ENCODE assay signal across 1 cellular context in the genomic region with DNA sequence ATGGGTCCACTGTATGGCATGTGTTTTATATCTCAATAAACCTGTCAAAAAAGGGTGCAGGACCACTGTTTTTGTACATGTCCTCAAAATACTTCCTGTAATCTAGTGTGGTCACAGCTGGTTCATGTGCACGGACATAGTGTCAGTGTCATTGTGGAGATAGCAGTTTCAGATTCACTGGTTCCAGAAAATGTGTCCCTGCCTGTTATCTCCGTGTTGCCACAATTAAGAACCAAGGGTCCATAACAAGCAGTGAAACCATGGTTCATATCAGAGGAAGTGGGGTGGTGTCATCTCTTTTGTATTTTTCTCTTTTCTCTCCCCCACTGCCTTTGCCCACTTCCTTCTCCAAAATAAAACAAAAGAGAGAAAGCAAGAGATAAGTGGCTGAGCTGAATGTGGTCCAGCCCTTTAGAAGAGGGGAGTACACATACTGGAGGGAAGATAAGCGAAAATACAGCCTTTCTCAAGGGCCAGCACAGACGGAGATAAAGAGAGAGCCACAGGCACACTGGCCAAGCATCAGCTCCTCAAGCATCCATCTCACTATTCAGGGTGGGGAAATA.
A peak's percentile ranks its signal among the peaks of the same experiment; 100 is the strongest.
TF ChIP-seq lines count a peak whose summit lies in the region.

No MANE protein-coding gene starts in this region.

TF ChIP-seq in K562, 482 proteins besides CTCF, POLR2A, EP300 and RAD21 (continued from another document and continues in another):
- TF ChIP-seq, protein P1, sequence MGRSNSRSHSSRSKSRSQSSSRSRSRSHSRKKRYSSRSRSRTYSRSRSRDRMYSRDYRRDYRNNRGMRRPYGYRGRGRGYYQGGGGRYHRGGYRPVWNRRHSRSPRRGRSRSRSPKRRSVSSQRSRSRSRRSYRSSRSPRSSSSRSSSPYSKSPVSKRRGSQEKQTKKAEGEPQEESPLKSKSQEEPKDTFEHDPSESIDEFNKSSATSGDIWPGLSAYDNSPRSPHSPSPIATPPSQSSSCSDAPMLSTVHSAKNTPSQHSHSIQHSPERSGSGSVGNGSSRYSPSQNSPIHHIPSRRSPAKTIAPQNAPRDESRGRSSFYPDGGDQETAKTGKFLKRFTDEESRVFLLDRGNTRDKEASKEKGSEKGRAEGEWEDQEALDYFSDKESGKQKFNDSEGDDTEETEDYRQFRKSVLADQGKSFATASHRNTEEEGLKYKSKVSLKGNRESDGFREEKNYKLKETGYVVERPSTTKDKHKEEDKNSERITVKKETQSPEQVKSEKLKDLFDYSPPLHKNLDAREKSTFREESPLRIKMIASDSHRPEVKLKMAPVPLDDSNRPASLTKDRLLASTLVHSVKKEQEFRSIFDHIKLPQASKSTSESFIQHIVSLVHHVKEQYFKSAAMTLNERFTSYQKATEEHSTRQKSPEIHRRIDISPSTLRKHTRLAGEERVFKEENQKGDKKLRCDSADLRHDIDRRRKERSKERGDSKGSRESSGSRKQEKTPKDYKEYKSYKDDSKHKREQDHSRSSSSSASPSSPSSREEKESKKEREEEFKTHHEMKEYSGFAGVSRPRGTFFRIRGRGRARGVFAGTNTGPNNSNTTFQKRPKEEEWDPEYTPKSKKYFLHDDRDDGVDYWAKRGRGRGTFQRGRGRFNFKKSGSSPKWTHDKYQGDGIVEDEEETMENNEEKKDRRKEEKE (IDR thresholded peaks at IDR 0.05; ENCODE audit: borderline replicate concordance in 1 of 2, control insufficient read depth in 1 of 2, low read depth in 2 of 2, low read length in 1 of 2), result no peak
- TF ChIP-seq GABPB2 (CRISPR knock-in tag; conservative IDR thresholded peaks at IDR 0.05) (no peak), ERF (CRISPR knock-in tag; IDR thresholded peaks at IDR 0.05) (no peak), HNRNPL (IDR thresholded peaks at IDR 0.05; ENCODE audit: low read depth, low read length) (no peak), ZNF23 (CRISPR knock-in tag; IDR thresholded peaks at IDR 0.05) (no peak), CBX3 (IDR thresholded peaks at IDR 0.05; ENCODE audit: borderline replicate concordance in 1 of 2, low read length in 2 of 2) (peak in 1 of 2 experiments; percentile 31; a peak in 1 of 3 replicates), ZC3H11A (IDR thresholded peaks at IDR 0.05; ENCODE audit: low read depth, low read length) (no peak), ZFPM2 (CRISPR knock-in tag; IDR thresholded peaks at IDR 0.05) (no peak), FOXP1 (CRISPR knock-in tag; IDR thresholded peaks at IDR 0.05) (no peak), ZNF717 (CRISPR knock-in tag; IDR thresholded peaks at IDR 0.05) (no peak), EWSR1 (IDR thresholded peaks at IDR 0.05; ENCODE audit: borderline replicate concordance, low read depth, partially characterized antibody) (no peak), ZNF253 (CRISPR knock-in tag; conservative IDR thresholded peaks at IDR 0.05) (no peak), FOXK1 (CRISPR knock-in tag; IDR thresholded peaks at IDR 0.05; ENCODE audit: borderline replicate concordance) (no peak), SUPT5H (IDR thresholded peaks at IDR 0.05) (no peak), NFATC3 (IDR thresholded peaks at IDR 0.05) (no peak), DMBX1 (CRISPR knock-in tag; IDR thresholded peaks at IDR 0.05; ENCODE audit: borderline replicate concordance) (0 out of 2 replicates have a peak, but pooled peaks have one; percentile 31), ZNF197 (CRISPR knock-in tag; IDR thresholded peaks at IDR 0.05; ENCODE audit: low read depth) (peak; percentile 73; the same call in 1 of the 2 replicates), ZNF644 (tag; IDR thresholded peaks at IDR 0.05; ENCODE audit: low read depth) (peak; percentile 67; the same call in 1 of the 2 replicates), THRAP3 (IDR thresholded peaks at IDR 0.05; ENCODE audit: borderline replicate concordance) (no peak), JUND (IDR thresholded peaks at IDR 0.05; ENCODE audit: borderline replicate concordance, low read depth, low read length) (peak; percentile 68), JUND (tag; IDR thresholded peaks at IDR 0.05; ENCODE audit: borderline replicate concordance, low read depth, low read length) (0 out of 3 replicates have a peak, but pooled peaks have one; percentile 31), ZNF584 (CRISPR knock-in tag; IDR thresholded peaks at IDR 0.05; ENCODE audit: low read depth) (no peak), NR2C1 (IDR thresholded peaks at IDR 0.05) (no peak; the same call in 1 of the 2 replicates), NR2C1 (tag; IDR thresholded peaks at IDR 0.05) (no peak), ZNF140 (CRISPR knock-in tag; IDR thresholded peaks at IDR 0.05) (no peak), SRF (CRISPR knock-in tag; IDR thresholded peaks at IDR 0.05) (no peak), HSF4 (CRISPR knock-in tag; IDR thresholded peaks at IDR 0.05; ENCODE audit: borderline replicate concordance) (no peak), ZNF695 (CRISPR knock-in tag; IDR thresholded peaks at IDR 0.05) (no peak)
- TF ChIP-seq, protein P2, sequence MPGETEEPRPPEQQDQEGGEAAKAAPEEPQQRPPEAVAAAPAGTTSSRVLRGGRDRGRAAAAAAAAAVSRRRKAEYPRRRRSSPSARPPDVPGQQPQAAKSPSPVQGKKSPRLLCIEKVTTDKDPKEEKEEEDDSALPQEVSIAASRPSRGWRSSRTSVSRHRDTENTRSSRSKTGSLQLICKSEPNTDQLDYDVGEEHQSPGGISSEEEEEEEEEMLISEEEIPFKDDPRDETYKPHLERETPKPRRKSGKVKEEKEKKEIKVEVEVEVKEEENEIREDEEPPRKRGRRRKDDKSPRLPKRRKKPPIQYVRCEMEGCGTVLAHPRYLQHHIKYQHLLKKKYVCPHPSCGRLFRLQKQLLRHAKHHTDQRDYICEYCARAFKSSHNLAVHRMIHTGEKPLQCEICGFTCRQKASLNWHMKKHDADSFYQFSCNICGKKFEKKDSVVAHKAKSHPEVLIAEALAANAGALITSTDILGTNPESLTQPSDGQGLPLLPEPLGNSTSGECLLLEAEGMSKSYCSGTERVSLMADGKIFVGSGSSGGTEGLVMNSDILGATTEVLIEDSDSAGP (CRISPR knock-in tag; IDR thresholded peaks at IDR 0.05), result no peak
- TF ChIP-seq, protein P3, sequence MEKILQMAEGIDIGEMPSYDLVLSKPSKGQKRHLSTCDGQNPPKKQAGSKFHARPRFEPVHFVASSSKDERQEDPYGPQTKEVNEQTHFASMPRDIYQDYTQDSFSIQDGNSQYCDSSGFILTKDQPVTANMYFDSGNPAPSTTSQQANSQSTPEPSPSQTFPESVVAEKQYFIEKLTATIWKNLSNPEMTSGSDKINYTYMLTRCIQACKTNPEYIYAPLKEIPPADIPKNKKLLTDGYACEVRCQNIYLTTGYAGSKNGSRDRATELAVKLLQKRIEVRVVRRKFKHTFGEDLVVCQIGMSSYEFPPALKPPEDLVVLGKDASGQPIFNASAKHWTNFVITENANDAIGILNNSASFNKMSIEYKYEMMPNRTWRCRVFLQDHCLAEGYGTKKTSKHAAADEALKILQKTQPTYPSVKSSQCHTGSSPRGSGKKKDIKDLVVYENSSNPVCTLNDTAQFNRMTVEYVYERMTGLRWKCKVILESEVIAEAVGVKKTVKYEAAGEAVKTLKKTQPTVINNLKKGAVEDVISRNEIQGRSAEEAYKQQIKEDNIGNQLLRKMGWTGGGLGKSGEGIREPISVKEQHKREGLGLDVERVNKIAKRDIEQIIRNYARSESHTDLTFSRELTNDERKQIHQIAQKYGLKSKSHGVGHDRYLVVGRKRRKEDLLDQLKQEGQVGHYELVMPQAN (IDR thresholded peaks at IDR 0.05; ENCODE audit: borderline replicate concordance), result no peak
- TF ChIP-seq, protein P4, sequence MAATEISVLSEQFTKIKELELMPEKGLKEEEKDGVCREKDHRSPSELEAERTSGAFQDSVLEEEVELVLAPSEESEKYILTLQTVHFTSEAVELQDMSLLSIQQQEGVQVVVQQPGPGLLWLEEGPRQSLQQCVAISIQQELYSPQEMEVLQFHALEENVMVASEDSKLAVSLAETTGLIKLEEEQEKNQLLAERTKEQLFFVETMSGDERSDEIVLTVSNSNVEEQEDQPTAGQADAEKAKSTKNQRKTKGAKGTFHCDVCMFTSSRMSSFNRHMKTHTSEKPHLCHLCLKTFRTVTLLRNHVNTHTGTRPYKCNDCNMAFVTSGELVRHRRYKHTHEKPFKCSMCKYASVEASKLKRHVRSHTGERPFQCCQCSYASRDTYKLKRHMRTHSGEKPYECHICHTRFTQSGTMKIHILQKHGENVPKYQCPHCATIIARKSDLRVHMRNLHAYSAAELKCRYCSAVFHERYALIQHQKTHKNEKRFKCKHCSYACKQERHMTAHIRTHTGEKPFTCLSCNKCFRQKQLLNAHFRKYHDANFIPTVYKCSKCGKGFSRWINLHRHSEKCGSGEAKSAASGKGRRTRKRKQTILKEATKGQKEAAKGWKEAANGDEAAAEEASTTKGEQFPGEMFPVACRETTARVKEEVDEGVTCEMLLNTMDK (IDR thresholded peaks at IDR 0.05; ENCODE audit: borderline replicate concordance, insufficient read depth, low read depth, low read length, poor library complexity, severe bottlenecking), result no peak
- TF ChIP-seq, protein P5, sequence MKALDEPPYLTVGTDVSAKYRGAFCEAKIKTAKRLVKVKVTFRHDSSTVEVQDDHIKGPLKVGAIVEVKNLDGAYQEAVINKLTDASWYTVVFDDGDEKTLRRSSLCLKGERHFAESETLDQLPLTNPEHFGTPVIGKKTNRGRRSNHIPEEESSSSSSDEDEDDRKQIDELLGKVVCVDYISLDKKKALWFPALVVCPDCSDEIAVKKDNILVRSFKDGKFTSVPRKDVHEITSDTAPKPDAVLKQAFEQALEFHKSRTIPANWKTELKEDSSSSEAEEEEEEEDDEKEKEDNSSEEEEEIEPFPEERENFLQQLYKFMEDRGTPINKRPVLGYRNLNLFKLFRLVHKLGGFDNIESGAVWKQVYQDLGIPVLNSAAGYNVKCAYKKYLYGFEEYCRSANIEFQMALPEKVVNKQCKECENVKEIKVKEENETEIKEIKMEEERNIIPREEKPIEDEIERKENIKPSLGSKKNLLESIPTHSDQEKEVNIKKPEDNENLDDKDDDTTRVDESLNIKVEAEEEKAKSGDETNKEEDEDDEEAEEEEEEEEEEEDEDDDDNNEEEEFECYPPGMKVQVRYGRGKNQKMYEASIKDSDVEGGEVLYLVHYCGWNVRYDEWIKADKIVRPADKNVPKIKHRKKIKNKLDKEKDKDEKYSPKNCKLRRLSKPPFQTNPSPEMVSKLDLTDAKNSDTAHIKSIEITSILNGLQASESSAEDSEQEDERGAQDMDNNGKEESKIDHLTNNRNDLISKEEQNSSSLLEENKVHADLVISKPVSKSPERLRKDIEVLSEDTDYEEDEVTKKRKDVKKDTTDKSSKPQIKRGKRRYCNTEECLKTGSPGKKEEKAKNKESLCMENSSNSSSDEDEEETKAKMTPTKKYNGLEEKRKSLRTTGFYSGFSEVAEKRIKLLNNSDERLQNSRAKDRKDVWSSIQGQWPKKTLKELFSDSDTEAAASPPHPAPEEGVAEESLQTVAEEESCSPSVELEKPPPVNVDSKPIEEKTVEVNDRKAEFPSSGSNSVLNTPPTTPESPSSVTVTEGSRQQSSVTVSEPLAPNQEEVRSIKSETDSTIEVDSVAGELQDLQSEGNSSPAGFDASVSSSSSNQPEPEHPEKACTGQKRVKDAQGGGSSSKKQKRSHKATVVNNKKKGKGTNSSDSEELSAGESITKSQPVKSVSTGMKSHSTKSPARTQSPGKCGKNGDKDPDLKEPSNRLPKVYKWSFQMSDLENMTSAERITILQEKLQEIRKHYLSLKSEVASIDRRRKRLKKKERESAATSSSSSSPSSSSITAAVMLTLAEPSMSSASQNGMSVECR (CRISPR knock-in tag; IDR thresholded peaks at IDR 0.05), result no peak
- TF ChIP-seq, protein P6, sequence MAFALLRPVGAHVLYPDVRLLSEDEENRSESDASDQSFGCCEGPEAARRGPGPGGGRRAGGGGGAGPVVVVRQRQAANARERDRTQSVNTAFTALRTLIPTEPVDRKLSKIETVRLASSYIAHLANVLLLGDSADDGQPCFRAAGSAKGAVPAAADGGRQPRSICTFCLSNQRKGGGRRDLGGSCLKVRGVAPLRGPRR (CRISPR knock-in tag; IDR thresholded peaks at IDR 0.05), result no peak
- TF ChIP-seq, protein P7, sequence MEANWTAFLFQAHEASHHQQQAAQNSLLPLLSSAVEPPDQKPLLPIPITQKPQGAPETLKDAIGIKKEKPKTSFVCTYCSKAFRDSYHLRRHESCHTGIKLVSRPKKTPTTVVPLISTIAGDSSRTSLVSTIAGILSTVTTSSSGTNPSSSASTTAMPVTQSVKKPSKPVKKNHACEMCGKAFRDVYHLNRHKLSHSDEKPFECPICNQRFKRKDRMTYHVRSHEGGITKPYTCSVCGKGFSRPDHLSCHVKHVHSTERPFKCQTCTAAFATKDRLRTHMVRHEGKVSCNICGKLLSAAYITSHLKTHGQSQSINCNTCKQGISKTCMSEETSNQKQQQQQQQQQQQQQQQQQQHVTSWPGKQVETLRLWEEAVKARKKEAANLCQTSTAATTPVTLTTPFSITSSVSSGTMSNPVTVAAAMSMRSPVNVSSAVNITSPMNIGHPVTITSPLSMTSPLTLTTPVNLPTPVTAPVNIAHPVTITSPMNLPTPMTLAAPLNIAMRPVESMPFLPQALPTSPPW (CRISPR knock-in tag; IDR thresholded peaks at IDR 0.05), result peak; percentile 65
- TF ChIP-seq, protein P8, sequence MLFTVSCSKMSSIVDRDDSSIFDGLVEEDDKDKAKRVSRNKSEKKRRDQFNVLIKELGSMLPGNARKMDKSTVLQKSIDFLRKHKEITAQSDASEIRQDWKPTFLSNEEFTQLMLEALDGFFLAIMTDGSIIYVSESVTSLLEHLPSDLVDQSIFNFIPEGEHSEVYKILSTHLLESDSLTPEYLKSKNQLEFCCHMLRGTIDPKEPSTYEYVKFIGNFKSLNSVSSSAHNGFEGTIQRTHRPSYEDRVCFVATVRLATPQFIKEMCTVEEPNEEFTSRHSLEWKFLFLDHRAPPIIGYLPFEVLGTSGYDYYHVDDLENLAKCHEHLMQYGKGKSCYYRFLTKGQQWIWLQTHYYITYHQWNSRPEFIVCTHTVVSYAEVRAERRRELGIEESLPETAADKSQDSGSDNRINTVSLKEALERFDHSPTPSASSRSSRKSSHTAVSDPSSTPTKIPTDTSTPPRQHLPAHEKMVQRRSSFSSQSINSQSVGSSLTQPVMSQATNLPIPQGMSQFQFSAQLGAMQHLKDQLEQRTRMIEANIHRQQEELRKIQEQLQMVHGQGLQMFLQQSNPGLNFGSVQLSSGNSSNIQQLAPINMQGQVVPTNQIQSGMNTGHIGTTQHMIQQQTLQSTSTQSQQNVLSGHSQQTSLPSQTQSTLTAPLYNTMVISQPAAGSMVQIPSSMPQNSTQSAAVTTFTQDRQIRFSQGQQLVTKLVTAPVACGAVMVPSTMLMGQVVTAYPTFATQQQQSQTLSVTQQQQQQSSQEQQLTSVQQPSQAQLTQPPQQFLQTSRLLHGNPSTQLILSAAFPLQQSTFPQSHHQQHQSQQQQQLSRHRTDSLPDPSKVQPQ (CRISPR knock-in tag; IDR thresholded peaks at IDR 0.05; ENCODE audit: borderline replicate concordance), result no peak
- TF ChIP-seq, protein P9, sequence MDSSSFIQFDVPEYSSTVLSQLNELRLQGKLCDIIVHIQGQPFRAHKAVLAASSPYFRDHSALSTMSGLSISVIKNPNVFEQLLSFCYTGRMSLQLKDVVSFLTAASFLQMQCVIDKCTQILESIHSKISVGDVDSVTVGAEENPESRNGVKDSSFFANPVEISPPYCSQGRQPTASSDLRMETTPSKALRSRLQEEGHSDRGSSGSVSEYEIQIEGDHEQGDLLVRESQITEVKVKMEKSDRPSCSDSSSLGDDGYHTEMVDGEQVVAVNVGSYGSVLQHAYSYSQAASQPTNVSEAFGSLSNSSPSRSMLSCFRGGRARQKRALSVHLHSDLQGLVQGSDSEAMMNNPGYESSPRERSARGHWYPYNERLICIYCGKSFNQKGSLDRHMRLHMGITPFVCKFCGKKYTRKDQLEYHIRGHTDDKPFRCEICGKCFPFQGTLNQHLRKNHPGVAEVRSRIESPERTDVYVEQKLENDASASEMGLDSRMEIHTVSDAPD (CRISPR knock-in tag; IDR thresholded peaks at IDR 0.05), result no peak
- TF ChIP-seq, protein P10, sequence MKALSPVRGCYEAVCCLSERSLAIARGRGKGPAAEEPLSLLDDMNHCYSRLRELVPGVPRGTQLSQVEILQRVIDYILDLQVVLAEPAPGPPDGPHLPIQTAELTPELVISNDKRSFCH (CRISPR knock-in tag; IDR thresholded peaks at IDR 0.05), result no peak
- TF ChIP-seq, protein P10 (tag; IDR thresholded peaks at IDR 0.05), result no peak
